In the genomic region with DNA sequence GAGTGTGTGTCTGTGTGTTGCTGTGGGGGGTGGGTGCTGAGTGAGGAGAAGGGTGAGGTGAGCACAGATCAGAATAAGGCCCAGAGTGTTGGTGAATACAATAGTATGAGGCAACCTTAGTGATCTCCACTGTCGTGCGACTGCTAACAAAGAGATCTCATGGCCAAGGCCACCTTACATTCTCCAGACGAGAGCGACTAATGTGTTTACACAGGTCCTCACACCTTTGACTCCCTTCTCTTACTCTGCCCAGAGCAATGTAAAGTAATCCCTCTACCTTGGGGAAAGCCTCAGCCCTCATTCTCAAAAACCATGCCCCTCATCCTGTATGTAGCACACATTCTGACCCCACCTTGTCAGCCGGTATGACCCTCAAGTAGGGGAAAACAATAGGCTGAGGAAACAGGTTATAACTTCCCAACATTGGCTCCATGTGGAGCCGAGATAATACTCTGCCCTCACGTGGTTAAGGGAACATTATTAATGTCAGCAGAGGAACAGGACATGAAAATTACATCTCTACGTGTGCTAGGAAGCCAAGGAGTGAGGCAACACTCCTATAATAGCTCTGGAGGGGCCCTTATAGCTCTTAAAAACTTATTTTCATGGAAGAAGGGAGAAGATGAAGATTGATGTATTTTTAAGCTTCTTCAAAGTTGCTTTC, we compare ENCODE assay signal across 14 cellular contexts.
"Had no signal": no experiment of that assay in that cellular context is flagged by ENCODE, and none has a peak within 500 bp of the region (broad histone marks: within the 10 kb centered on the region; RNA-seq: fewer than 3 reads in every experiment).

No MANE protein-coding gene starts in this region.

- H3K27me3 ChIP-seq: ovary, thyroid gland had no signal

- ATAC-seq: lower lobe of right lung; stimulated activated memory B cell treated with anti-CD40 and anti-IgM and Interleukin-4, amounts not matched to agents 10 μg/mL and 1 μg/mL and 100 μg/mL, for 72 hours had no signal

- H3K4me3 ChIP-seq: coronary artery, lower lobe of right lung, ovary, thyroid gland had no signal

- H3K9me3 ChIP-seq: lower lobe of right lung, ovary, thyroid gland had no signal

- H3K36me3 ChIP-seq: lower lobe of right lung, ovary, thyroid gland had no signal

- H3K27ac ChIP-seq: coronary artery, lower lobe of right lung, ovary, thyroid gland, VCaP had no signal

- H3K4me1 ChIP-seq: lower lobe of right lung, thyroid gland had no signal

- DNase-seq: activated CD4-positive, alpha-beta T cell treated with anti-CD3 and anti-CD28 coated beads, Interleukin-2, amount 50 U/mL, for 48 hours; activated naive CD4-positive, alpha-beta T cell treated with anti-CD3 and anti-CD28 coated beads, Interleukin-2, amount 50 U/mL, for 16 hours; caudate nucleus; effector CD4-positive, alpha-beta T cell; foreskin melanocyte; kidney glomerular epithelial cell; lower lobe of right lung; midbrain; ovary; stimulated activated CD4-positive, alpha-beta T cell treated with anti-CD3 and anti-CD28 coated beads, Interleukin-2, amount 100 ng/mL, for 48 hours; thyroid gland had no signal
